Comparison of ENCODE assay signal across 1 cellular context in genomic region chr9:124480621-124480981, GRCh38.
TF ChIP-seq lines count a peak whose summit lies in the region.

No MANE protein-coding gene starts in this region.

TF ChIP-seq in GM23338, 12 proteins besides CTCF, POLR2A, EP300 and RAD21 (continued from another document):
- no peak for TF ChIP-seq ZNF462 (CRISPR knock-in tag; IDR thresholded peaks at IDR 0.05)
- TF ChIP-seq POLR2AphosphoS5 (IDR thresholded peaks at IDR 0.05; ENCODE audit: low read depth): no peak
- TF ChIP-seq EZH2 (IDR thresholded peaks at IDR 0.05; ENCODE audit: low read depth, unreplicated experiment): no peak
- no peak for TF ChIP-seq NANOG (IDR thresholded peaks at IDR 0.05; ENCODE audit: borderline replicate concordance)
TF ChIP-seq in GM23338: peak in this region for 0.
